ENCODE assay signal across 8 cellular contexts in the genomic region with DNA sequence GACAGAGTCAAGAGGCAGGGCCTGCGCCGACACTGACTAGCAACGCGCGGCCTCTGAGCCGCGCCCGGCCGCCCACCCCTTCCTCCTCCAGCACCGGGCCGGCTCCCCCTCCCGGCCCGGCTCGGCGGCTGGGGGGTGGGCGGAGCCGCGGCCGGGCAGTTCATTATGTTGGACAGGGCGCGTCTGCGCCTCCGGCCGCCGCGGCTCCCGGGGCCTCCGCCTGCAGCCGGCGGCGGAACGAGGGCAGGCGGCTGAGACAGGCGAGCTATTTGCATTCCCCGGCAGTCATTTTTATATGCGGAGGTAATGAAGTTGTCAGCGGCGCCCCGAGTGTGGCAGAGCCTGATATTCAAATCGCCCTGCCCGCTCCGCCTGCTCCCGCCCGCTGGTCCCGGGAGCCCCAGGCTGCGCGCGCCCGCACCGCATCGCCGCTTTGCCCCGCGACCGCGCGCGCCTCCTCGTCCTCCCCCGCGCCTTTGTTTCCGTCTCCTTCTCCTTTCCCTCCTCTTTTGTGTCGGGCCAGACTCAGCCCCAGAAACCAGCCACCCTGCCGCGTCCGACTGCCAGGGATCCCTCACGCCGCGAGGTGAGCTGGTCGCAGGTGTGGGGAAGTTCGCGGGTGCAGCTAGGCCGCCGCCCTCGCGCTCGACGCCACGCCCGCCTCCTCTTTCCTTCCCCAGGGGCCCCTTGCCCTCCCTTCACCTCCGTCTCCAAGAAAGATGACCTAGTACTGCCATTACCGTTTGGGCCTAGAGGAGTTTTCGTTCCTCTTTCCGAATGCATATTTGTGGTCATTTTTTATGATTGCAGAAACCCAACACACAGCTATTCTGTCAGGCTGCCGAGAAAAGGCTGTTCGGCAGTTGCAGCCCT.
DNase-seq lines count a peak whose midpoint lies in the region; ATAC-seq and TF ChIP-seq lines count a peak whose summit lies in the region.

No MANE protein-coding gene starts in this region.

- no peaks in the 10 kb centered on the region for H3K36me3 ChIP-seq in effector memory CD4-positive, alpha-beta T cell (ENCODE audit: control insufficient read depth, insufficient read depth, low read length)

- H3K4me3 ChIP-seq in effector memory CD4-positive, alpha-beta T cell (ENCODE audit: insufficient read depth, low read depth, low read length, poor library complexity, severe bottlenecking), result peak overlapping the region; percentile 57

- H3K9me3 ChIP-seq in effector memory CD4-positive, alpha-beta T cell (ENCODE audit: control insufficient read depth, low read length), result no peaks in the 10 kb centered on the region

- no peak for TF ChIP-seq CTCF in VCaP (conservative IDR thresholded peaks at IDR 0.05)

- H3K27me3 ChIP-seq in effector memory CD4-positive, alpha-beta T cell (replicated peaks; ENCODE audit: control insufficient read depth, insufficient read depth, low read length, poor library complexity, severe bottlenecking), result peaks cover 22% of the 10 kb centered on the region

- H3K4me1 ChIP-seq in effector memory CD4-positive, alpha-beta T cell (ENCODE audit: control insufficient read depth, insufficient read depth, low read length, poor library complexity, severe bottlenecking), result peaks cover 10% of the 10 kb centered on the region

- ATAC-seq in GM18519 (IDR thresholded peaks at IDR 0.05; ENCODE audit: low FRiP score, unreplicated experiment) (peak; percentile 70), HG02970 (IDR thresholded peaks at IDR 0.05; ENCODE audit: low FRiP score, unreplicated experiment) (peak; percentile 75)

- DNase-seq in AML-193 (lab: John Stamatoyannopoulos, UW) (peak; percentile 70 to 73), NCI-H2029 (lab: John Stamatoyannopoulos, UW) (peak; percentile 21), lung microvascular endothelial cell (ENCODE audit: low read depth in 2 of 2) (peak; percentile 74 to 83)
- no peak for DNase-seq in effector memory CD4-positive, alpha-beta T cell
- peak; percentile 12 for DNase-seq in stimulated activated CD8-positive, alpha-beta memory T cell treated with anti-CD3 and anti-CD28 coated beads, Interleukin-15, amount 100 ng/mL, for 24 hours (ENCODE audit: low read depth)

- H3K27ac ChIP-seq in VCaP, result peak overlapping the region; percentile 90
- no peak overlapping the region for H3K27ac ChIP-seq in effector memory CD4-positive, alpha-beta T cell (ENCODE audit: insufficient read depth, low read length, poor library complexity, severe bottlenecking)

Comparison
In these comparisons a context has a peak if more than half of its experiments do, and no peak if none do; other contexts are left out.
1. DNase-seq: peak in AML-193 (2 of 2), NCI-H2029 (single experiment), lung microvascular endothelial cell (2 of 2) and stimulated activated CD8-positive, alpha-beta memory T cell treated with anti-CD3 and anti-CD28 coated beads, Interleukin-15, amount 100 ng/mL, for 24 hours (single experiment); none in effector memory CD4-positive, alpha-beta T cell (0 of 3).